In the genomic region with DNA sequence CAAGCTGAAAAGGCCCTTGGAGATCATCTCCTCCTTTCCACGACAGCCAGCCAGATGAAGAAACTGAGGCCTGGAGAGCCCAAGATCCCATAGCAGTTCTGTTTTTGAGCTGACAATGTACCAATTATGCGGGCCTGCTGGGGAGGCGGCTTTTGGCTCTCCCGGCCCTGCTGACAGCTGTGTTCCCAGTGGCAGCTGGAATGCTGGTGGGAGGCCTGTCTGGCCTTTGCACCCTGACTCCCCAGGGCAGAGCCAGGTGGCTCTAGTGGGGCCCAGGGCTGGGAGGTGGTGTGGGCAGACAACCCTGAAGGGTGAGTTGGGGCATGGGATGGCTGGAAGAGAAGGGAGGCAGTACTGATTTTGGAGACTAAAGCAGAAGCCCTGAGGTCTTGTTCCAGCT, we compare ENCODE assay signal across 1 cellular context.
A peak's percentile ranks its signal among the peaks of the same experiment; 100 is the strongest.
TF ChIP-seq lines count a peak whose summit lies in the region.

No MANE protein-coding gene starts in this region.

TF ChIP-seq in HepG2, 621 proteins besides CTCF, POLR2A, EP300 and RAD21 (continued from another document and continues in another):
- TF ChIP-seq, protein P1, sequence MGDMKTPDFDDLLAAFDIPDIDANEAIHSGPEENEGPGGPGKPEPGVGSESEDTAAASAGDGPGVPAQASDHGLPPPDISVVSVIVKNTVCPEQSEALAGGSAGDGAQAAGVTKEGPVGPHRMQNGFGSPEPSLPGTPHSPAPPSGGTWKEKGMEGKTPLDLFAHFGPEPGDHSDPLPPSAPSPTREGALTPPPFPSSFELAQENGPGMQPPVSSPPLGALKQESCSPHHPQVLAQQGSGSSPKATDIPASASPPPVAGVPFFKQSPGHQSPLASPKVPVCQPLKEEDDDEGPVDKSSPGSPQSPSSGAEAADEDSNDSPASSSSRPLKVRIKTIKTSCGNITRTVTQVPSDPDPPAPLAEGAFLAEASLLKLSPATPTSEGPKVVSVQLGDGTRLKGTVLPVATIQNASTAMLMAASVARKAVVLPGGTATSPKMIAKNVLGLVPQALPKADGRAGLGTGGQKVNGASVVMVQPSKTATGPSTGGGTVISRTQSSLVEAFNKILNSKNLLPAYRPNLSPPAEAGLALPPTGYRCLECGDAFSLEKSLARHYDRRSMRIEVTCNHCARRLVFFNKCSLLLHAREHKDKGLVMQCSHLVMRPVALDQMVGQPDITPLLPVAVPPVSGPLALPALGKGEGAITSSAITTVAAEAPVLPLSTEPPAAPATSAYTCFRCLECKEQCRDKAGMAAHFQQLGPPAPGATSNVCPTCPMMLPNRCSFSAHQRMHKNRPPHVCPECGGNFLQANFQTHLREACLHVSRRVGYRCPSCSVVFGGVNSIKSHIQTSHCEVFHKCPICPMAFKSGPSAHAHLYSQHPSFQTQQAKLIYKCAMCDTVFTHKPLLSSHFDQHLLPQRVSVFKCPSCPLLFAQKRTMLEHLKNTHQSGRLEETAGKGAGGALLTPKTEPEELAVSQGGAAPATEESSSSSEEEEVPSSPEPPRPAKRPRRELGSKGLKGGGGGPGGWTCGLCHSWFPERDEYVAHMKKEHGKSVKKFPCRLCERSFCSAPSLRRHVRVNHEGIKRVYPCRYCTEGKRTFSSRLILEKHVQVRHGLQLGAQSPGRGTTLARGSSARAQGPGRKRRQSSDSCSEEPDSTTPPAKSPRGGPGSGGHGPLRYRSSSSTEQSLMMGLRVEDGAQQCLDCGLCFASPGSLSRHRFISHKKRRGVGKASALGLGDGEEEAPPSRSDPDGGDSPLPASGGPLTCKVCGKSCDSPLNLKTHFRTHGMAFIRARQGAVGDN (CRISPR knock-in tag; IDR thresholded peaks at IDR 0.05), result peak; percentile 69
- peak; percentile 71; the same call in 1 of the 2 replicates for TF ChIP-seq TGIF2 (CRISPR knock-in tag; IDR thresholded peaks at IDR 0.05)
- TF ChIP-seq HNF4G (IDR thresholded peaks at IDR 0.05; ENCODE audit: borderline replicate concordance, low read depth, low read length), result peak; percentile 89
- peak; percentile 60; the same call in 1 of the 2 replicates for TF ChIP-seq HNF4G (CRISPR knock-in tag; IDR thresholded peaks at IDR 0.05; ENCODE audit: borderline replicate concordance, low read depth)
- TF ChIP-seq ZBTB38 (CRISPR knock-in tag; IDR thresholded peaks at IDR 0.05), result peak; percentile 42; the same call in 1 of the 2 replicates
- no peak for TF ChIP-seq ZNF792 (CRISPR knock-in tag; IDR thresholded peaks at IDR 0.05)
- TF ChIP-seq, protein P2, sequence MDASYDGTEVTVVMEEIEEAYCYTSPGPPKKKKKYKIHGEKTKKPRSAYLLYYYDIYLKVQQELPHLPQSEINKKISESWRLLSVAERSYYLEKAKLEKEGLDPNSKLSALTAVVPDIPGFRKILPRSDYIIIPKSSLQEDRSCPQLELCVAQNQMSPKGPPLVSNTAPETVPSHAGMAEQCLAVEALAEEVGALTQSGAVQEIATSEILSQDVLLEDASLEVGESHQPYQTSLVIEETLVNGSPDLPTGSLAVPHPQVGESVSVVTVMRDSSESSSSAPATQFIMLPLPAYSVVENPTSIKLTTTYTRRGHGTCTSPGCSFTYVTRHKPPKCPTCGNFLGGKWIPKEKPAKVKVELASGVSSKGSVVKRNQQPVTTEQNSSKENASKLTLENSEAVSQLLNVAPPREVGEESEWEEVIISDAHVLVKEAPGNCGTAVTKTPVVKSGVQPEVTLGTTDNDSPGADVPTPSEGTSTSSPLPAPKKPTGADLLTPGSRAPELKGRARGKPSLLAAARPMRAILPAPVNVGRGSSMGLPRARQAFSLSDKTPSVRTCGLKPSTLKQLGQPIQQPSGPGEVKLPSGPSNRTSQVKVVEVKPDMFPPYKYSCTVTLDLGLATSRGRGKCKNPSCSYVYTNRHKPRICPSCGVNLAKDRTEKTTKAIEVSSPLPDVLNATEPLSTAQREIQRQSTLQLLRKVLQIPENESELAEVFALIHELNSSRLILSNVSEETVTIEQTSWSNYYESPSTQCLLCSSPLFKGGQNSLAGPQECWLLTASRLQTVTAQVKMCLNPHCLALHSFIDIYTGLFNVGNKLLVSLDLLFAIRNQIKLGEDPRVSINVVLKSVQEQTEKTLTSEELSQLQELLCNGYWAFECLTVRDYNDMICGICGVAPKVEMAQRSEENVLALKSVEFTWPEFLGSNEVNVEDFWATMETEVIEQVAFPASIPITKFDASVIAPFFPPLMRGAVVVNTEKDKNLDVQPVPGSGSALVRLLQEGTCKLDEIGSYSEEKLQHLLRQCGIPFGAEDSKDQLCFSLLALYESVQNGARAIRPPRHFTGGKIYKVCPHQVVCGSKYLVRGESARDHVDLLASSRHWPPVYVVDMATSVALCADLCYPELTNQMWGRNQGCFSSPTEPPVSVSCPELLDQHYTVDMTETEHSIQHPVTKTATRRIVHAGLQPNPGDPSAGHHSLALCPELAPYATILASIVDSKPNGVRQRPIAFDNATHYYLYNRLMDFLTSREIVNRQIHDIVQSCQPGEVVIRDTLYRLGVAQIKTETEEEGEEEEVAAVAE (CRISPR knock-in tag; IDR thresholded peaks at IDR 0.05; ENCODE audit: borderline replicate concordance), result peak; percentile 35; the same call in 1 of the 2 replicates
- peak; percentile 63; the same call in 1 of the 2 replicates for TF ChIP-seq HOXA3 (CRISPR knock-in tag; IDR thresholded peaks at IDR 0.05)
- peak; percentile 41; the same call in 1 of the 2 replicates for TF ChIP-seq THRA (CRISPR knock-in tag; IDR thresholded peaks at IDR 0.05; ENCODE audit: borderline replicate concordance)
- TF ChIP-seq RARA (CRISPR knock-in tag; IDR thresholded peaks at IDR 0.05), result peak; percentile 51
- no peak for TF ChIP-seq ZBTB1 (CRISPR knock-in tag; IDR thresholded peaks at IDR 0.05; ENCODE audit: borderline replicate concordance)
- no peak for TF ChIP-seq HDAC6 (IDR thresholded peaks at IDR 0.05; ENCODE audit: low read depth, low read length)
- TF ChIP-seq, protein P3, sequence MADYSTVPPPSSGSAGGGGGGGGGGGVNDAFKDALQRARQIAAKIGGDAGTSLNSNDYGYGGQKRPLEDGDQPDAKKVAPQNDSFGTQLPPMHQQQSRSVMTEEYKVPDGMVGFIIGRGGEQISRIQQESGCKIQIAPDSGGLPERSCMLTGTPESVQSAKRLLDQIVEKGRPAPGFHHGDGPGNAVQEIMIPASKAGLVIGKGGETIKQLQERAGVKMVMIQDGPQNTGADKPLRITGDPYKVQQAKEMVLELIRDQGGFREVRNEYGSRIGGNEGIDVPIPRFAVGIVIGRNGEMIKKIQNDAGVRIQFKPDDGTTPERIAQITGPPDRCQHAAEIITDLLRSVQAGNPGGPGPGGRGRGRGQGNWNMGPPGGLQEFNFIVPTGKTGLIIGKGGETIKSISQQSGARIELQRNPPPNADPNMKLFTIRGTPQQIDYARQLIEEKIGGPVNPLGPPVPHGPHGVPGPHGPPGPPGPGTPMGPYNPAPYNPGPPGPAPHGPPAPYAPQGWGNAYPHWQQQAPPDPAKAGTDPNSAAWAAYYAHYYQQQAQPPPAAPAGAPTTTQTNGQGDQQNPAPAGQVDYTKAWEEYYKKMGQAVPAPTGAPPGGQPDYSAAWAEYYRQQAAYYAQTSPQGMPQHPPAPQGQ (CRISPR knock-in tag; IDR thresholded peaks at IDR 0.05; ENCODE audit: borderline replicate concordance), result no peak
- TF ChIP-seq HDAC2 (CRISPR knock-in tag; IDR thresholded peaks at IDR 0.05), result peak; percentile 75
- no peak; the same call in 1 of the 2 replicates for TF ChIP-seq ZBED4 (CRISPR knock-in tag; IDR thresholded peaks at IDR 0.05; ENCODE audit: borderline replicate concordance)
- TF ChIP-seq ARID5B (CRISPR knock-in tag; IDR thresholded peaks at IDR 0.05), result peak; percentile 62
- TF ChIP-seq SAFB2 (CRISPR knock-in tag; IDR thresholded peaks at IDR 0.05; ENCODE audit: borderline replicate concordance, low read depth), result no peak
- TF ChIP-seq GABPA (IDR thresholded peaks at IDR 0.05; ENCODE audit: low read depth, low read length), result no peak
- no peak for TF ChIP-seq GABPA (CRISPR knock-in tag; IDR thresholded peaks at IDR 0.05; ENCODE audit: low read depth)
- TF ChIP-seq, protein P4, sequence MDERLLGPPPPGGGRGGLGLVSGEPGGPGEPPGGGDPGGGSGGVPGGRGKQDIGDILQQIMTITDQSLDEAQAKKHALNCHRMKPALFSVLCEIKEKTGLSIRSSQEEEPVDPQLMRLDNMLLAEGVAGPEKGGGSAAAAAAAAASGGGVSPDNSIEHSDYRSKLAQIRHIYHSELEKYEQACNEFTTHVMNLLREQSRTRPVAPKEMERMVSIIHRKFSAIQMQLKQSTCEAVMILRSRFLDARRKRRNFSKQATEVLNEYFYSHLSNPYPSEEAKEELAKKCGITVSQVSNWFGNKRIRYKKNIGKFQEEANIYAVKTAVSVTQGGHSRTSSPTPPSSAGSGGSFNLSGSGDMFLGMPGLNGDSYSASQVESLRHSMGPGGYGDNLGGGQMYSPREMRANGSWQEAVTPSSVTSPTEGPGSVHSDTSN (CRISPR knock-in tag; IDR thresholded peaks at IDR 0.05), result no peak
- TF ChIP-seq YEATS4 (CRISPR knock-in tag; IDR thresholded peaks at IDR 0.05; ENCODE audit: borderline replicate concordance), result no peak
- no peak for TF ChIP-seq RFX5 (IDR thresholded peaks at IDR 0.05; ENCODE audit: low read depth, low read length)
- 0 out of 2 replicates have a peak, but pooled peaks have one; percentile 73 for TF ChIP-seq MEIS2 (CRISPR knock-in tag; IDR thresholded peaks at IDR 0.05)
- TF ChIP-seq ZBTB33 (CRISPR knock-in tag; IDR thresholded peaks at IDR 0.05), result peak; percentile 37; the same call in 1 of the 2 replicates
- no peak for TF ChIP-seq ZNF230 (CRISPR knock-in tag; IDR thresholded peaks at IDR 0.05)
